Comparison of ENCODE assay signal across 8 cellular contexts in genomic region chr14:103385153-103385993, GRCh38. TPM values are rescaled to one million over a fixed set of nuclear protein-coding genes. Genes with fewer than 3 reads are reported as not detected.
DNase-seq lines count a peak whose midpoint lies in the region; ATAC-seq, FAIRE-seq and TF ChIP-seq lines count a peak whose summit lies in the region.

TSS of gene MARK3 (plus strand) at chr14:103385415. CDS start at chr14:103386030, 615 bp downstream.

- no TSS peak for BruUV-seq in Caco-2 (replicated peaks; lab: Mats Ljungman, UMichigan)

- H3K27me3 Mint-ChIP-seq in Caco-2 (ENCODE audit: insufficient read depth, unreplicated experiment) = peaks cover 13% of the 10 kb centered on the region
- no peaks in the 10 kb centered on the region for H3K27me3 Mint-ChIP-seq in effector memory CD8-positive, alpha-beta T cell

- peak; percentile 68 for FAIRE-seq in HTR-8/SVneo (lab: Jason Lieb, UNC)

- H3K4me1 Mint-ChIP-seq in Caco-2 (ENCODE audit: low read depth, unreplicated experiment) = peaks cover 6% of the 10 kb centered on the region
- H3K4me1 Mint-ChIP-seq in effector memory CD8-positive, alpha-beta T cell (ENCODE audit: low read depth in 2 of 2) = peaks cover 35 to 42% of the 10 kb centered on the region in 2 donors

- H3K4me3 ChIP-seq in Caco-2 (ENCODE audit: low read depth, low read length) = peak within 1 kb of the TSS; percentile 98

- CTCF ChIA-PET in Caco-2 (lab: Charles Lee) = no interaction called here

- H3K27ac Mint-ChIP-seq in Caco-2 (ENCODE audit: unreplicated experiment) = peak within 1 kb of the TSS; percentile 86
- peak within 1 kb of the TSS; percentile 95 to 98 for H3K27ac Mint-ChIP-seq in effector memory CD8-positive, alpha-beta T cell

- H3K36me3 Mint-ChIP-seq in Caco-2 (ENCODE audit: insufficient read depth, unreplicated experiment) = peaks cover 12% of the 10 kb centered on the region
- peaks cover 19% of the 10 kb centered on the region for H3K36me3 Mint-ChIP-seq in effector memory CD8-positive, alpha-beta T cell (ENCODE audit: insufficient read depth)

- H3K9me3 Mint-ChIP-seq in Caco-2 (ENCODE audit: unreplicated experiment) = no peaks in the 10 kb centered on the region
- no peaks in the 10 kb centered on the region for H3K9me3 Mint-ChIP-seq in effector memory CD8-positive, alpha-beta T cell

- peak in 1 of 2 experiments; percentile 7 for TF ChIP-seq CTCF in Caco-2 (IDR thresholded peaks at IDR 0.05; ENCODE audit: insufficient read depth in 1 of 2, low read depth in 1 of 2, low read length in 1 of 2, severe bottlenecking in 1 of 2, unreplicated experiment in 1 of 2)

- H3K27me3 ChIP-seq in Caco-2 (replicated peaks; ENCODE audit: control insufficient read depth, insufficient read depth, low read length) = no peaks in the 10 kb centered on the region

- peak; percentile 95 for ATAC-seq in GM21367 (IDR thresholded peaks at IDR 0.05; ENCODE audit: unreplicated experiment)
- peak; percentile 86 for ATAC-seq in effector memory CD8-positive, alpha-beta T cell (replicated peaks)

- H3K9me3 ChIP-seq in Caco-2 = no peaks in the 10 kb centered on the region

- peaks cover 9% of the 10 kb centered on the region; the same call in 1 of the 2 replicates for H3K4me1 ChIP-seq in Caco-2

- no peaks in the 10 kb centered on the region for H3K36me3 ChIP-seq in Caco-2 (ENCODE audit: control insufficient read depth, insufficient read depth, low read length)

- H3K4me3 Mint-ChIP-seq in Caco-2 (ENCODE audit: unreplicated experiment) = peak within 1 kb of the TSS; percentile 90
- peak within 1 kb of the TSS; percentile 92 to 96 for H3K4me3 Mint-ChIP-seq in effector memory CD8-positive, alpha-beta T cell

- intact Hi-C loops in Caco-2 (cut with micrococcal nuclease; ENCODE audit: unreplicated experiment) = loop anchor here (5.0 kb wide), 1 partner anchor 33 kb away; no protein-coding TSS in a partner anchor

- DNase-seq in Caco-2 (peak; percentile 96 to 97), HTR-8/SVneo (ENCODE audit: insufficient read length, low spot score) (peak; percentile 98), NOMO-1 treated with DMSO at 0.1 percent for 48 hours (lab: John Stamatoyannopoulos, UW; ENCODE audit: unreplicated experiment) (peak; percentile 93), medulla oblongata (ENCODE audit: extremely low spot score) (peak; percentile 98)
- peak; percentile 92 to 94 for DNase-seq in activated CD8-positive, alpha-beta memory T cell treated with anti-CD3 and anti-CD28 coated beads for 4 hours (ENCODE audit: low read depth in 2 of 2)
- peak; percentile 93 to 96 (median 96) for DNase-seq in effector memory CD8-positive, alpha-beta T cell
- peak; percentile 93 for DNase-seq in stimulated activated CD8-positive, alpha-beta memory T cell treated with anti-CD3 and anti-CD28 coated beads, Interleukin-12 subunit alpha, Interleukin-12 subunit beta, amount 100 ng/mL, for 1 hour (ENCODE audit: low read depth)

- POLR2A ChIA-PET in Caco-2 (lab: Charles Lee) = interaction anchor here (0.8 kb wide), 1 partner anchor 47 kb away, joined by 3 read pairs; no protein-coding TSS in a partner anchor

RNA-seq across cellular contexts. Expression of gene MARK3, which starts in this region (rescaled TPM):
- 71.6 and 78.0 TPM in 2 replicates for total RNA-seq in Caco-2 (2022)

Comparison
In these comparisons a context has a peak if more than half of its experiments do, and no peak if none do; other contexts are left out.
1. Peak in every context shown above with its lines: DNase-seq, ATAC-seq and H3K4me3 ChIP-seq.